13 cellular contexts compared by ENCODE assay signal in genomic region chr3:152400912-152401311, GRCh38.
DNase-seq lines count a peak whose midpoint lies in the region; ATAC-seq and TF ChIP-seq lines count a peak whose summit lies in the region.
"Had no signal": no experiment of that assay in that cellular context is flagged by ENCODE, and none has a peak within 500 bp of the region (broad histone marks: within the 10 kb centered on the region; RNA-seq: fewer than 3 reads in every experiment).

No MANE protein-coding gene starts in this region.

- CTCF ChIA-PET in activated naive CD4-positive, alpha-beta T cell treated with anti-CD3 and anti-CD28 coated beads, Interleukin-2, amount 10 ng/mL, durations not matched to agents 7 days and 5 days (lab: Charles Lee) = no interaction called here

- H3K27me3 Mint-ChIP-seq in activated naive CD4-positive, alpha-beta T cell treated with anti-CD3 and anti-CD28 coated beads, Interleukin-2, amount 10 ng/mL, durations not matched to agents 7 days and 5 days = no peaks in the 10 kb centered on the region

- H3K36me3 Mint-ChIP-seq in activated naive CD4-positive, alpha-beta T cell treated with anti-CD3 and anti-CD28 coated beads, Interleukin-2, amount 10 ng/mL, durations not matched to agents 7 days and 5 days = peaks cover 49% of the 10 kb centered on the region
- H3K36me3 Mint-ChIP-seq in activated naive CD4-positive, alpha-beta T cell treated with anti-CD3 and anti-CD28 coated beads, Interleukin-2, amount 50 U/mL, for 72 hours = peaks cover 6 to 38% of the 10 kb centered on the region in 2 donors

- H3K4me1 ChIP-seq in RWPE2 (ENCODE audit: insufficient read depth, poor library complexity, severe bottlenecking) (peaks cover 46% of the 10 kb centered on the region), upper lobe of right lung (peaks cover 88% of the 10 kb centered on the region)

- ATAC-seq in activated naive CD4-positive, alpha-beta T cell treated with anti-CD3 and anti-CD28 coated beads, Interleukin-2, amount 50 U/mL, for 72 hours = no peak
- ATAC-seq in RWPE2 (ENCODE audit: low read depth) (peak; percentile 53; the same call in 1 of the 3 replicates), GM21367 (IDR thresholded peaks at IDR 0.05; ENCODE audit: unreplicated experiment) (no peak), upper lobe of right lung (no peak)

- H3K36me3 ChIP-seq in RWPE2 (ENCODE audit: low read depth) = peaks cover 10% of the 10 kb centered on the region
- peaks cover 11% of the 10 kb centered on the region for H3K36me3 ChIP-seq in upper lobe of right lung

- H3K4me3 Mint-ChIP-seq in activated naive CD4-positive, alpha-beta T cell treated with anti-CD3 and anti-CD28 coated beads, Interleukin-2, amount 10 ng/mL, durations not matched to agents 7 days and 5 days = no peak overlapping the region
- H3K4me3 Mint-ChIP-seq: endodermal cell had no signal

- peak overlapping the region; percentile 60 for H3K27ac Mint-ChIP-seq in activated naive CD4-positive, alpha-beta T cell treated with anti-CD3 and anti-CD28 coated beads, Interleukin-2, amount 10 ng/mL, durations not matched to agents 7 days and 5 days
- H3K27ac Mint-ChIP-seq in activated naive CD4-positive, alpha-beta T cell treated with anti-CD3 and anti-CD28 coated beads, Interleukin-2, amount 50 U/mL, for 72 hours = peak overlapping the region in 1 of 2 donors; percentile 93
- H3K27ac Mint-ChIP-seq: endodermal cell had no signal

- H3K9me3 Mint-ChIP-seq in activated naive CD4-positive, alpha-beta T cell treated with anti-CD3 and anti-CD28 coated beads, Interleukin-2, amount 10 ng/mL, durations not matched to agents 7 days and 5 days = no peaks in the 10 kb centered on the region
- no peaks in the 10 kb centered on the region for H3K9me3 Mint-ChIP-seq in activated naive CD4-positive, alpha-beta T cell treated with anti-CD3 and anti-CD28 coated beads, Interleukin-2, amount 50 U/mL, for 72 hours
- H3K9me3 Mint-ChIP-seq: endodermal cell had no signal

- intact Hi-C loops in upper lobe of right lung (cut with DNase I) = no loop called here

- peaks cover 46% of the 10 kb centered on the region for H3K4me1 Mint-ChIP-seq in activated naive CD4-positive, alpha-beta T cell treated with anti-CD3 and anti-CD28 coated beads, Interleukin-2, amount 10 ng/mL, durations not matched to agents 7 days and 5 days

- H3K9me3 ChIP-seq in RWPE2 (ENCODE audit: severe bottlenecking) (peaks cover 4% of the 10 kb centered on the region), upper lobe of right lung (no peaks in the 10 kb centered on the region)

- no peak overlapping the region for H3K4me3 ChIP-seq in RWPE2 (ENCODE audit: severe bottlenecking)
- H3K4me3 ChIP-seq in fibroblast of mammary gland (ENCODE audit: control insufficient read depth, low read depth, low read length) = no peak overlapping the region
- no peak overlapping the region for H3K4me3 ChIP-seq in upper lobe of right lung

- H3K27ac ChIP-seq in RWPE2 (ENCODE audit: poor library complexity, severe bottlenecking) = peak overlapping the region; percentile 22
- no peak overlapping the region for H3K27ac ChIP-seq in upper lobe of right lung

- no peak for TF ChIP-seq CTCF in RWPE2 (IDR thresholded peaks at IDR 0.05; ENCODE audit: poor library complexity, severe bottlenecking)
- TF ChIP-seq CTCF in fibroblast of mammary gland (conservative IDR thresholded peaks at IDR 0.05; ENCODE audit: control insufficient read depth, insufficient read depth, low read depth, low read length) = no peak
- no peak for TF ChIP-seq CTCF in upper lobe of right lung (IDR thresholded peaks at IDR 0.05)

- no peaks in the 10 kb centered on the region for H3K27me3 ChIP-seq in RWPE2 (ENCODE audit: insufficient read depth, poor library complexity, severe bottlenecking)
- H3K27me3 ChIP-seq in upper lobe of right lung = no peaks in the 10 kb centered on the region

- DNase-seq in activated naive CD4-positive, alpha-beta T cell treated with anti-CD3 and anti-CD28 coated beads, Interleukin-2, amount 10 ng/mL, durations not matched to agents 7 days and 5 days = no peak
- DNase-seq in activated naive CD4-positive, alpha-beta T cell treated with anti-CD3 and anti-CD28 coated beads, Interleukin-2, amount 50 U/mL, for 72 hours (ENCODE audit: low spot score in 2 of 2) = no peak
- DNase-seq in RWPE2 (ENCODE audit: low spot score) (no peak), fibroblast of mammary gland (ENCODE audit: low read depth) (peak; percentile 73), stromal cell of bone marrow (ENCODE audit: low read depth) (peak; percentile 29), NCI-H1436 treated with DMSO at 0.1 percent for 48 hours (lab: John Stamatoyannopoulos, UW) (no peak), upper lobe of right lung (no peak)
- DNase-seq: activated naive CD4-positive, alpha-beta T cell treated with Interleukin-2 at 50 U/mL for 16 hours; endodermal cell; NCI-H2029 treated with DMSO at 0.1 percent for 48 hours; OCI-M1; stimulated activated CD4-positive, alpha-beta T cell treated with anti-CD3 and anti-CD28 coated beads, Interleukin-2, amount 100 ng/mL, for 24 hours had no signal

Comparison
In these comparisons a context has a peak if more than half of its experiments do, and no peak if none do; other contexts are left out.
1. DNase-seq: peak in fibroblast of mammary gland (single experiment) and stromal cell of bone marrow (single experiment); none in activated naive CD4-positive, alpha-beta T cell treated with anti-CD3 and anti-CD28 coated beads, Interleukin-2, amount 10 ng/mL, durations not matched to agents 7 days and 5 days (single experiment), activated naive CD4-positive, alpha-beta T cell treated with anti-CD3 and anti-CD28 coated beads, Interleukin-2, amount 50 U/mL, for 72 hours (0 of 2), RWPE2 (single experiment), NCI-H1436 treated with DMSO at 0.1 percent for 48 hours (single experiment) and upper lobe of right lung (single experiment).